Comparison of ENCODE assay signal across 7 cellular contexts in the genomic region with DNA sequence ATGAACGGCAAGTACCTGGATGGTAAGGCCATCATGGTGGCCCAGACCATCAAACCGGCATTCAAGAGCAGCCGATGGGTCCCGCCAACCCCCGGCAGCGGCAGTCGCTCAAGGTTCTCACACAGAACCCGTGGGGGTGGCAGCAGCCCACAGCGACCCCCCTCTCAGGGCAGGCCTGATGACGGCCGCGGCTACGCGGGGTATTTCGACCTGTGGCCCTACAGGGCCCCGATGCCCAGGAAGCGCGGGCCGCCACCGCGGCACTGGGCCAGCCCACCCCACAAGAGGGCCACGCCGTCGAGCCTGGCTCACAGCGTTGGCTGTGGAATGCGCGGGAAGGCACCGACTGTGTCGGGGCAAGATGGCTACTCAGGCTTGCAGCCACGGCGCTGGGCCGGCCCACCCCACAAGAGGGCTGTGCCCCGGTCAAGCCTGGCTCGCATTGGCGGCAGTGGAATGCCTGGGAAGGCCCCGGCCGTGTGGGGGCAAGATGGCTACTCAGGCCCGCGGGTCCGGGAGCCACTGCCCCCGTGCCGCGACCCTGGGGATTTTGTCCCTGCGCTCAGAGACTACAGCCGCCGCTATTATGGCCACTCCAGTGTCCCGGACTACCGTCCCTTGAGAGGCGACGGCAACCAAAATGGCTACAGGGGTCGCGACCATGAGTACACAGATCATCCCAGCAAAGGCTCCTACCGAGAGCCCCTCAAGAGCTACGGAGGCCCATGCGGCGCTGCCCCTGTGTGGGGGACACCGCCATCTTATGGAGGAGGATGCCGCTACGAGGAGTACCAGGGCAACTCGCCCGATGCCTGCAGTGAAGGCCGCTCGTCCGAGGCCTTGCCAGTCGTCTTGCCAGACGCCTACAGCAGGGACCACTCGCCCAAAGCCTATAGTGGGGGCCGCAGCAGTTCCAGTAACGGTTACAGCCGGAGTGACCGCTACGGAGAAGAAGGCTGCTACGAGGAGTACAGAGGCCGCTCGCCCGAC. TPM values are rescaled to one million over a fixed set of nuclear protein-coding genes. Genes with fewer than 3 reads are reported as not detected.
"Had no signal": no experiment of that assay in that cellular context is flagged by ENCODE, and none has a peak within 500 bp of the region (broad histone marks: within the 10 kb centered on the region; RNA-seq: fewer than 3 reads in every experiment).

No MANE protein-coding gene starts in this region.

- ATAC-seq: GM23338, HepG2 had no signal

- DNase-seq: H9, HCEC 1CT had no signal

- H3K27ac ChIP-seq: HL-60 had no signal

- H3K4me3 ChIP-seq: GM23338 had no signal

RNA-seq across cellular contexts. Expression of a gene that starts 0.7 kb away (rescaled TPM):
- total RNA-seq: GM23338, H1, H9, HepG2, HT1080 had no signal
- polyA plus RNA-seq: GM23338, H1, HepG2 had no signal

RNA-seq across cellular contexts. Expression of a gene that starts 44.0 kb away (rescaled TPM):
- total RNA-seq: HepG2 had no signal
- polyA plus RNA-seq: HepG2 had no signal
